1 cellular context compared by ENCODE assay signal in the genomic region with DNA sequence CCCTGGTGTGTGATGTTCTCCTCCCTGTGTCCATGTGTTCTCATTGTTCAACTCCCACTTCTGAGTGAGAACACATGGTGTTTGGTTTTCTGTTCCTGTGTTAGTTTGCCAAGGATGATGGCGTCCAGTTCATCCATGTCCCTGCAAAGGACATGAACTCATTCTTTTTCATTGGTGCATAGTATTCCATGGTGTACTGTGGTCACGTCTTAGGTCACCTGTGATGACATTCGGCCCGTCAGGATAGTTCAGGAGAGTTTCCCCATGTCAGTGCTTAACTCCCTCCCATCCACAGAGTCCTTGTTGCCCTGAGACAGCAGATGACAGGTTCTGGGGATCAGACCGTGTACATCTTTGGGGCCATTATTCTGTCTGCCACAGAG.
A peak's percentile ranks its signal among the peaks of the same experiment; 100 is the strongest.
TF ChIP-seq lines count a peak whose summit lies in the region.

No MANE protein-coding gene starts in this region.

TF ChIP-seq in HepG2, 621 proteins besides CTCF, POLR2A, EP300 and RAD21:
- TF ChIP-seq, protein P1, sequence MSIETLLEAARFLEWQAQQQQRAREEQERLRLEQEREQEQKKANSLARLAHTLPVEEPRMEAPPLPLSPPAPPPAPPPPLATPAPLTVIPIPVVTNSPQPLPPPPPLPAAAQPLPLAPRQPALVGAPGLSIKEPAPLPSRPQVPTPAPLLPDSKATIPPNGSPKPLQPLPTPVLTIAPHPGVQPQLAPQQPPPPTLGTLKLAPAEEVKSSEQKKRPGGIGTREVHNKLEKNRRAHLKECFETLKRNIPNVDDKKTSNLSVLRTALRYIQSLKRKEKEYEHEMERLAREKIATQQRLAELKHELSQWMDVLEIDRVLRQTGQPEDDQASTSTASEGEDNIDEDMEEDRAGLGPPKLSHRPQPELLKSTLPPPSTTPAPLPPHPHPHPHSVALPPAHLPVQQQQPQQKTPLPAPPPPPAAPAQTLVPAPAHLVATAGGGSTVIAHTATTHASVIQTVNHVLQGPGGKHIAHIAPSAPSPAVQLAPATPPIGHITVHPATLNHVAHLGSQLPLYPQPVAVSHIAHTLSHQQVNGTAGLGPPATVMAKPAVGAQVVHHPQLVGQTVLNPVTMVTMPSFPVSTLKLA (IDR thresholded peaks at IDR 0.05): 0 out of 2 replicates have a peak, but pooled peaks have one; percentile 7
- TF ChIP-seq HDAC6 (IDR thresholded peaks at IDR 0.05; ENCODE audit: low read depth, low read length): no peak
- 0 out of 2 replicates have a peak, but pooled peaks have one; percentile 37 for TF ChIP-seq ZMYM3 (CRISPR knock-in tag; IDR thresholded peaks at IDR 0.05)
